In genomic region chr1:118988186-118989005, GRCh38 we compare ENCODE assay signal across 10 cellular contexts. TPM values are rescaled to one million over a fixed set of nuclear protein-coding genes. Genes with fewer than 3 reads are reported as not detected.
DNase-seq lines count a peak whose midpoint lies in the region; ATAC-seq and TF ChIP-seq lines count a peak whose summit lies in the region.
"Had no signal": no experiment of that assay in that cellular context is flagged by ENCODE, and none has a peak within 500 bp of the region (broad histone marks: within the 10 kb centered on the region; RNA-seq: fewer than 3 reads in every experiment).

TBX15 (minus strand) TSS chr1:118988343; CDS start chr1:118987795, 548 bp downstream.

- no peak for ATAC-seq in GM18907 (IDR thresholded peaks at IDR 0.05; ENCODE audit: unreplicated experiment)

- H3K9me3 Mint-ChIP-seq in activated T-cell treated with anti-CD3 and anti-CD28 coated beads, Interleukin-2, amount 50 U/mL, for 24 hours, result peaks cover 10% of the 10 kb centered on the region
- no peaks in the 10 kb centered on the region for H3K9me3 Mint-ChIP-seq in mesothelial cell of epicardium
- no peaks in the 10 kb centered on the region for H3K9me3 Mint-ChIP-seq in type B pancreatic cell

- H3K27ac Mint-ChIP-seq in activated T-cell treated with anti-CD3 and anti-CD28 coated beads, Interleukin-2, amount 50 U/mL, for 24 hours, result peak within 1 kb of the TSS; percentile 67
- H3K27ac Mint-ChIP-seq in mesothelial cell of epicardium (no peak within 1 kb of the TSS), type B pancreatic cell (peak within 1 kb of the TSS; percentile 63)

- H3K4me3 Mint-ChIP-seq in activated T-cell treated with anti-CD3 and anti-CD28 coated beads, Interleukin-2, amount 50 U/mL, for 24 hours, result peak within 1 kb of the TSS; percentile 48
- peak within 1 kb of the TSS; percentile 52 for H3K4me3 Mint-ChIP-seq in mesothelial cell of epicardium
- H3K4me3 Mint-ChIP-seq in type B pancreatic cell, result peak within 1 kb of the TSS; percentile 85

- H3K27me3 Mint-ChIP-seq in activated T-cell treated with anti-CD3 and anti-CD28 coated beads, Interleukin-2, amount 50 U/mL, for 24 hours, result peaks cover 97% of the 10 kb centered on the region
- H3K27me3 Mint-ChIP-seq in mesothelial cell of epicardium (ENCODE audit: low read depth) (peaks cover 100% of the 10 kb centered on the region), type B pancreatic cell (peaks cover 97% of the 10 kb centered on the region)

- TF ChIP-seq CTCF in mesothelial cell of epicardium (IDR thresholded peaks at IDR 0.05; ENCODE audit: unreplicated experiment) (no peak), type B pancreatic cell (conservative IDR thresholded peaks at IDR 0.05) (no peak)

- H3K36me3 Mint-ChIP-seq in activated T-cell treated with anti-CD3 and anti-CD28 coated beads, Interleukin-2, amount 50 U/mL, for 24 hours (ENCODE audit: low read depth), result peaks cover 2% of the 10 kb centered on the region
- H3K36me3 Mint-ChIP-seq in mesothelial cell of epicardium (peaks cover 2% of the 10 kb centered on the region), type B pancreatic cell (peaks cover 5% of the 10 kb centered on the region)

- H3K4me1 Mint-ChIP-seq in activated T-cell treated with anti-CD3 and anti-CD28 coated beads, Interleukin-2, amount 50 U/mL, for 24 hours (ENCODE audit: low read depth), result peaks cover 37% of the 10 kb centered on the region
- peaks cover 41% of the 10 kb centered on the region for H3K4me1 Mint-ChIP-seq in mesothelial cell of epicardium
- peaks cover 28% of the 10 kb centered on the region for H3K4me1 Mint-ChIP-seq in type B pancreatic cell (ENCODE audit: unreplicated experiment)

- no peak for DNase-seq in activated T-cell treated with anti-CD3 and anti-CD28 coated beads, Interleukin-2, amount 50 U/mL, for 24 hours
- DNase-seq in activated T-cell treated with anti-CD3 and anti-CD28 coated beads for 4 hours (no peak), ecto neural progenitor cell (ENCODE audit: low spot score) (peak; percentile 70), mesothelial cell of epicardium (ENCODE audit: low spot score in 2 of 2, unreplicated experiment in 2 of 2) (no peak), type B pancreatic cell (ENCODE audit: extremely low spot score, unreplicated experiment) (no peak), NCI-H2227 (lab: John Stamatoyannopoulos, UW; ENCODE audit: unreplicated experiment) (no peak), CD1c-positive myeloid dendritic cell (ENCODE audit: extremely low spot score) (no peak)
- DNase-seq: activated CD4-positive, alpha-beta T cell treated with anti-CD3 and anti-CD28 coated beads, Interleukin-2, amount 50 U/mL, for 4 hours; MV-4-11 had no signal

RNA-seq across cellular contexts. Expression of gene TBX15, which starts in this region (rescaled TPM):
- 0.09 TPM in 1 of 3 replicates, not detected in the others for total RNA-seq in mesothelial cell of epicardium
- 0.19 and 8.5 TPM in 2 replicates for total RNA-seq in type B pancreatic cell (ENCODE audit: low replicate concordance)
